In genomic region chr4:37699874-37700481, GRCh38 we compare ENCODE assay signal across 1 cellular context.
TF ChIP-seq lines count a peak whose summit lies in the region.

No MANE protein-coding gene starts in this region.

TF ChIP-seq in HepG2, 621 proteins besides CTCF, POLR2A, EP300 and RAD21 (continued from another document):
- TF ChIP-seq, protein P1, sequence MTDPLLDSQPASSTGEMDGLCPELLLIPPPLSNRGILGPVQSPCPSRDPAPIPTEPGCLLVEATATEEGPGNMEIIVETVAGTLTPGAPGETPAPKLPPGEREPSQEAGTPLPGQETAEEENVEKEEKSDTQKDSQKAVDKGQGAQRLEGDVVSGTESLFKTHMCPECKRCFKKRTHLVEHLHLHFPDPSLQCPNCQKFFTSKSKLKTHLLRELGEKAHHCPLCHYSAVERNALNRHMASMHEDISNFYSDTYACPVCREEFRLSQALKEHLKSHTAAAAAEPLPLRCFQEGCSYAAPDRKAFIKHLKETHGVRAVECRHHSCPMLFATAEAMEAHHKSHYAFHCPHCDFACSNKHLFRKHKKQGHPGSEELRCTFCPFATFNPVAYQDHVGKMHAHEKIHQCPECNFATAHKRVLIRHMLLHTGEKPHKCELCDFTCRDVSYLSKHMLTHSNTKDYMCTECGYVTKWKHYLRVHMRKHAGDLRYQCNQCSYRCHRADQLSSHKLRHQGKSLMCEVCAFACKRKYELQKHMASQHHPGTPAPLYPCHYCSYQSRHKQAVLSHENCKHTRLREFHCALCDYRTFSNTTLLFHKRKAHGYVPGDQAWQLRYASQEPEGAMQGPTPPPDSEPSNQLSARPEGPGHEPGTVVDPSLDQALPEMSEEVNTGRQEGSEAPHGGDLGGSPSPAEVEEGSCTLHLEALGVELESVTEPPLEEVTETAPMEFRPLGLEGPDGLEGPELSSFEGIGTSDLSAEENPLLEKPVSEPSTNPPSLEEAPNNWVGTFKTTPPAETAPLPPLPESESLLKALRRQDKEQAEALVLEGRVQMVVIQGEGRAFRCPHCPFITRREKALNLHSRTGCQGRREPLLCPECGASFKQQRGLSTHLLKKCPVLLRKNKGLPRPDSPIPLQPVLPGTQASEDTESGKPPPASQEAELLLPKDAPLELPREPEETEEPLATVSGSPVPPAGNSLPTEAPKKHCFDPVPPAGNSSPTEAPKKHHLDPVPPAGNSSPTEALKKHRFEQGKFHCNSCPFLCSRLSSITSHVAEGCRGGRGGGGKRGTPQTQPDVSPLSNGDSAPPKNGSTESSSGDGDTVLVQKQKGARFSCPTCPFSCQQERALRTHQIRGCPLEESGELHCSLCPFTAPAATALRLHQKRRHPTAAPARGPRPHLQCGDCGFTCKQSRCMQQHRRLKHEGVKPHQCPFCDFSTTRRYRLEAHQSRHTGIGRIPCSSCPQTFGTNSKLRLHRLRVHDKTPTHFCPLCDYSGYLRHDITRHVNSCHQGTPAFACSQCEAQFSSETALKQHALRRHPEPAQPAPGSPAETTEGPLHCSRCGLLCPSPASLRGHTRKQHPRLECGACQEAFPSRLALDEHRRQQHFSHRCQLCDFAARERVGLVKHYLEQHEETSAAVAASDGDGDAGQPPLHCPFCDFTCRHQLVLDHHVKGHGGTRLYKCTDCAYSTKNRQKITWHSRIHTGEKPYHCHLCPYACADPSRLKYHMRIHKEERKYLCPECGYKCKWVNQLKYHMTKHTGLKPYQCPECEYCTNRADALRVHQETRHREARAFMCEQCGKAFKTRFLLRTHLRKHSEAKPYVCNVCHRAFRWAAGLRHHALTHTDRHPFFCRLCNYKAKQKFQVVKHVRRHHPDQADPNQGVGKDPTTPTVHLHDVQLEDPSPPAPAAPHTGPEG (CRISPR knock-in tag; IDR thresholded peaks at IDR 0.05): no peak
- no peak for TF ChIP-seq ZNF264 (CRISPR knock-in tag; IDR thresholded peaks at IDR 0.05)
- no peak for TF ChIP-seq ZNF333 (CRISPR knock-in tag; IDR thresholded peaks at IDR 0.05; ENCODE audit: borderline replicate concordance)
- TF ChIP-seq ZZZ3 (CRISPR knock-in tag; IDR thresholded peaks at IDR 0.05; ENCODE audit: borderline replicate concordance): no peak
- TF ChIP-seq ZNF547 (CRISPR knock-in tag; IDR thresholded peaks at IDR 0.05): no peak
- TF ChIP-seq ZSCAN12 (CRISPR knock-in tag; IDR thresholded peaks at IDR 0.05): no peak
- TF ChIP-seq HNF4A (CRISPR knock-in tag; IDR thresholded peaks at IDR 0.05): no peak
- TF ChIP-seq, protein P2, sequence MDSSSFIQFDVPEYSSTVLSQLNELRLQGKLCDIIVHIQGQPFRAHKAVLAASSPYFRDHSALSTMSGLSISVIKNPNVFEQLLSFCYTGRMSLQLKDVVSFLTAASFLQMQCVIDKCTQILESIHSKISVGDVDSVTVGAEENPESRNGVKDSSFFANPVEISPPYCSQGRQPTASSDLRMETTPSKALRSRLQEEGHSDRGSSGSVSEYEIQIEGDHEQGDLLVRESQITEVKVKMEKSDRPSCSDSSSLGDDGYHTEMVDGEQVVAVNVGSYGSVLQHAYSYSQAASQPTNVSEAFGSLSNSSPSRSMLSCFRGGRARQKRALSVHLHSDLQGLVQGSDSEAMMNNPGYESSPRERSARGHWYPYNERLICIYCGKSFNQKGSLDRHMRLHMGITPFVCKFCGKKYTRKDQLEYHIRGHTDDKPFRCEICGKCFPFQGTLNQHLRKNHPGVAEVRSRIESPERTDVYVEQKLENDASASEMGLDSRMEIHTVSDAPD (CRISPR knock-in tag; IDR thresholded peaks at IDR 0.05): no peak
- TF ChIP-seq, protein P3, sequence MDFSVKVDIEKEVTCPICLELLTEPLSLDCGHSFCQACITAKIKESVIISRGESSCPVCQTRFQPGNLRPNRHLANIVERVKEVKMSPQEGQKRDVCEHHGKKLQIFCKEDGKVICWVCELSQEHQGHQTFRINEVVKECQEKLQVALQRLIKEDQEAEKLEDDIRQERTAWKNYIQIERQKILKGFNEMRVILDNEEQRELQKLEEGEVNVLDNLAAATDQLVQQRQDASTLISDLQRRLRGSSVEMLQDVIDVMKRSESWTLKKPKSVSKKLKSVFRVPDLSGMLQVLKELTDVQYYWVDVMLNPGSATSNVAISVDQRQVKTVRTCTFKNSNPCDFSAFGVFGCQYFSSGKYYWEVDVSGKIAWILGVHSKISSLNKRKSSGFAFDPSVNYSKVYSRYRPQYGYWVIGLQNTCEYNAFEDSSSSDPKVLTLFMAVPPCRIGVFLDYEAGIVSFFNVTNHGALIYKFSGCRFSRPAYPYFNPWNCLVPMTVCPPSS (IDR thresholded peaks at IDR 0.05): no peak
- no peak for TF ChIP-seq HNF4G (IDR thresholded peaks at IDR 0.05; ENCODE audit: borderline replicate concordance, low read depth, low read length)
- TF ChIP-seq HNF4G (CRISPR knock-in tag; IDR thresholded peaks at IDR 0.05; ENCODE audit: borderline replicate concordance, low read depth): no peak
- TF ChIP-seq ZBTB33 (CRISPR knock-in tag; IDR thresholded peaks at IDR 0.05): no peak
